In the genomic region with DNA sequence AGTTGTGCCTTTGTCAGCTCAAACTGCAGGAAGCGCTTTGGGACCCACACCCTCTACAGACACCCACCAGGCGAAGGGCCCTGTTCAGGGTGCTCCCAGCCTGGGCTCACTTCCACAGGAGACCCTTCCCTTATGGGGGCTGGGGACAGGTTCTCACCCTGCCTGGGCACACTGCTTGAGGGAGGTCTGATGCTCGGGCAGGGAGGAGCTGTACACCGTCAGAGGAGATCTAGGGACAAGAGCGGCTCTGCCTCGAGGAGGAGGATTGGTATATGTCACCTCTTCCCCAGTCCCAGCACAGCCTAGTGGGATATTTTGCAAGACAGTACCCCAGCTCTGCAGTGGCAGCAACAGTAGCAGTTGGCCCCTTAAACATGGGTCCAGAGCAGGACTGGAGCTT, we compare ENCODE assay signal across 19 cellular contexts. TPM values are rescaled to one million over a fixed set of nuclear protein-coding genes. Genes with fewer than 3 reads are reported as not detected.
"Had no signal": no experiment of that assay in that cellular context is flagged by ENCODE, and none has a peak within 500 bp of the region (broad histone marks: within the 10 kb centered on the region; RNA-seq: fewer than 3 reads in every experiment).

No MANE protein-coding gene starts in this region.

- ATAC-seq: left cardiac atrium, left ventricle myocardium superior, pancreas, right cardiac atrium had no signal

- H3K9me3 ChIP-seq: pancreas had no signal

- H3K4me3 ChIP-seq: esophagus squamous epithelium, lung, pancreas had no signal

- H3K4me1 Mint-ChIP-seq: nephron progenitor cell had no signal

- H3K4me1 ChIP-seq: esophagus squamous epithelium, pancreas had no signal

- DNase-seq: effector memory CD4-positive, alpha-beta T cell; esophagus squamous epithelium; foreskin fibroblast; immature natural killer cell; kidney; left cardiac atrium; left ventricle myocardium superior; mesendoderm; naive B cell; nephron progenitor cell; pancreas; right cardiac atrium; small intestine; stimulated activated CD4-positive, alpha-beta T cell treated with anti-CD3 and anti-CD28 coated beads, Interleukin-12 subunit alpha, Interleukin-12 subunit beta, amount 100 ng/mL, for 4 hours; stimulated activated naive CD4-positive, alpha-beta T cell treated with Interleukin-2 at 50 U/mL for 16 hours; trophoblast cell had no signal

- H3K27me3 Mint-ChIP-seq: progenitor cell of endocrine pancreas had no signal

- H3K27me3 ChIP-seq: pancreas had no signal

- H3K4me3 Mint-ChIP-seq: immature natural killer cell, naive B cell, nephron progenitor cell had no signal

- H3K36me3 ChIP-seq: esophagus squamous epithelium, pancreas had no signal

- H3K27ac Mint-ChIP-seq: immature natural killer cell, nephron progenitor cell, progenitor cell of endocrine pancreas had no signal

- H3K27ac ChIP-seq: esophagus squamous epithelium, pancreas had no signal

RNA-seq across cellular contexts. Expression of a gene that starts 26.9 kb away (rescaled TPM):
- total RNA-seq: esophagus squamous epithelium, kidney, left cardiac atrium, left ventricle myocardium superior, lung, pancreas, progenitor cell of endocrine pancreas, right cardiac atrium had no signal
- polyA plus RNA-seq: immature natural killer cell, lung, pancreas, right cardiac atrium, small intestine, thymus had no signal
